In genomic region chr14:62209287-62209899, GRCh38 we compare ENCODE assay signal across 15 cellular contexts.
DNase-seq lines count a peak whose midpoint lies in the region; TF ChIP-seq lines count a peak whose summit lies in the region.
"Had no signal": no experiment of that assay in that cellular context is flagged by ENCODE, and none has a peak within 500 bp of the region (broad histone marks: within the 10 kb centered on the region; RNA-seq: fewer than 3 reads in every experiment).

No MANE protein-coding gene starts in this region.

- peaks cover 1 to 25% of the 10 kb centered on the region in 2 donors for H3K27me3 Mint-ChIP-seq in CD8-positive, alpha-beta memory T cell
- no peaks in the 10 kb centered on the region for H3K27me3 Mint-ChIP-seq in type B pancreatic cell

- no peak overlapping the region for H3K18ac ChIP-seq in mesenchymal stem cell (ENCODE audit: low read depth in 1 of 2, low read length in 2 of 2)

- H3K4me1 Mint-ChIP-seq in CD8-positive, alpha-beta memory T cell = no peaks in the 10 kb centered on the region
- H3K4me1 Mint-ChIP-seq in type B pancreatic cell (ENCODE audit: unreplicated experiment) = no peaks in the 10 kb centered on the region
- H3K4me1 Mint-ChIP-seq: activated naive CD4-positive, alpha-beta T cell treated with anti-CD3 and anti-CD28 coated beads, Interleukin-2, amount 50 U/mL, for 24 hours; CD4-positive, CD25-positive, alpha-beta regulatory T cell had no signal

- H2AK5ac ChIP-seq in mesenchymal stem cell (ENCODE audit: low read length, severe bottlenecking) = no peak overlapping the region

- peaks cover 0 to 2% (median 0%) of the 10 kb centered on the region in 3 donors for H3K36me3 Mint-ChIP-seq in CD8-positive, alpha-beta memory T cell
- no peaks in the 10 kb centered on the region for H3K36me3 Mint-ChIP-seq in type B pancreatic cell
- H3K36me3 Mint-ChIP-seq: CD4-positive, CD25-positive, alpha-beta regulatory T cell had no signal

- no peaks in the 10 kb centered on the region for H3K79me1 ChIP-seq in mesenchymal stem cell (replicated peaks; ENCODE audit: low read length, poor library complexity, severe bottlenecking)

- no peak overlapping the region for H2BK120ac ChIP-seq in mesenchymal stem cell (ENCODE audit: low read depth, low read length)

- no peak overlapping the region for H3K14ac ChIP-seq in mesenchymal stem cell (ENCODE audit: low read length in 2 of 2)

- H3K36me3 ChIP-seq in MG63 (no peaks in the 10 kb centered on the region), mesenchymal stem cell (ENCODE audit: control insufficient read depth in 1 of 2, insufficient read depth in 2 of 2, low read depth in 1 of 2, low read length in 2 of 2) (no peaks in the 10 kb centered on the region)
- no peaks in the 10 kb centered on the region for H3K36me3 ChIP-seq in CD8-positive, alpha-beta memory T cell (ENCODE audit: insufficient read depth, low read length)

- H2AFZ ChIP-seq in mesenchymal stem cell (ENCODE audit: low read depth, low read length) = no peak overlapping the region

- H3K9me3 Mint-ChIP-seq in CD8-positive, alpha-beta memory T cell = peaks cover 0 to 13% (median 11%) of the 10 kb centered on the region in 5 donors
- H3K9me3 Mint-ChIP-seq in type B pancreatic cell = peaks cover 13% of the 10 kb centered on the region

- CTCF ChIA-PET in CD8-positive, alpha-beta memory T cell (lab: Charles Lee) = no interaction called here

- DNase-seq in AG20443 (ENCODE audit: low spot score) = peak; percentile 30
- DNase-seq in MG63 = peak; percentile 13
- peak; percentile 16 for DNase-seq in dedifferentiated amniotic fluid mesenchymal stem cell (ENCODE audit: extremely low spot score)
- peak; percentile 75 for DNase-seq in mesenchymal stem cell
- no peak for DNase-seq in NCI-H2227 (lab: John Stamatoyannopoulos, UW; ENCODE audit: unreplicated experiment)
- DNase-seq in GM19238 (ENCODE audit: insufficient read length, low spot score) = no peak
- no peak for DNase-seq in CD8-positive, alpha-beta memory T cell
- DNase-seq in type B pancreatic cell (ENCODE audit: extremely low spot score, unreplicated experiment) = no peak
- DNase-seq: CD4-positive, CD25-positive, alpha-beta regulatory T cell; mucosa of descending colon; NCI-H2171; posterior cingulate gyrus; stimulated activated CD8-positive, alpha-beta memory T cell treated with anti-CD3 and anti-CD28 coated beads, Interleukin-4, amount 100 ng/mL, for 48 hours; trophoblast cell had no signal

- H3K4me1 ChIP-seq in mesenchymal stem cell (ENCODE audit: control insufficient read depth, insufficient read depth, low read depth, low read length) = no peaks in the 10 kb centered on the region
- no peaks in the 10 kb centered on the region for H3K4me1 ChIP-seq in CD8-positive, alpha-beta memory T cell (ENCODE audit: insufficient read depth, low read length)

- no peak overlapping the region for H3K4me3 Mint-ChIP-seq in CD8-positive, alpha-beta memory T cell
- H3K4me3 Mint-ChIP-seq in type B pancreatic cell = no peak overlapping the region
- H3K4me3 Mint-ChIP-seq: activated naive CD4-positive, alpha-beta T cell treated with anti-CD3 and anti-CD28 coated beads, Interleukin-2, amount 50 U/mL, for 24 hours; CD4-positive, CD25-positive, alpha-beta regulatory T cell had no signal

- H4K8ac ChIP-seq in mesenchymal stem cell (ENCODE audit: low read length) = no peak overlapping the region

- H3K23ac ChIP-seq in mesenchymal stem cell (ENCODE audit: low read length in 2 of 2) = no peak overlapping the region

- no peak overlapping the region for H3K27ac Mint-ChIP-seq in CD8-positive, alpha-beta memory T cell
- H3K27ac Mint-ChIP-seq in type B pancreatic cell = no peak overlapping the region
- H3K27ac Mint-ChIP-seq: activated naive CD4-positive, alpha-beta T cell treated with anti-CD3 and anti-CD28 coated beads, Interleukin-2, amount 50 U/mL, for 24 hours; CD4-positive, CD25-positive, alpha-beta regulatory T cell had no signal

- peak overlapping the region; percentile 37 for H3K9ac ChIP-seq in mesenchymal stem cell (ENCODE audit: low read length)

- no peak overlapping the region for H2BK5ac ChIP-seq in mesenchymal stem cell (ENCODE audit: low read depth, low read length, poor library complexity, severe bottlenecking)

- H4K91ac ChIP-seq in mesenchymal stem cell (ENCODE audit: low read length) = no peak overlapping the region

- no peak overlapping the region for H3K27ac ChIP-seq in mesenchymal stem cell (ENCODE audit: low read length, poor library complexity, severe bottlenecking)
- H3K27ac ChIP-seq in CD8-positive, alpha-beta memory T cell (ENCODE audit: low read depth, low read length) = no peak overlapping the region

- H3K4me3 ChIP-seq in MG63 (no peak overlapping the region), mesenchymal stem cell (ENCODE audit: insufficient read depth in 1 of 2, low read depth in 1 of 2, low read length in 2 of 2) (no peak overlapping the region)
- no peak overlapping the region for H3K4me3 ChIP-seq in CD8-positive, alpha-beta memory T cell (ENCODE audit: low read length)
- H3K4me3 ChIP-seq: mucosa of descending colon had no signal

- H3K9me3 ChIP-seq in MG63 = no peaks in the 10 kb centered on the region
- no peaks in the 10 kb centered on the region for H3K9me3 ChIP-seq in mesenchymal stem cell (ENCODE audit: control insufficient read depth, low read length)
- no peaks in the 10 kb centered on the region for H3K9me3 ChIP-seq in CD8-positive, alpha-beta memory T cell (ENCODE audit: low read length)
- H3K9me3 ChIP-seq: mucosa of descending colon had no signal

- H3K27me3 ChIP-seq in MG63 = no peaks in the 10 kb centered on the region
- no peaks in the 10 kb centered on the region for H3K27me3 ChIP-seq in mesenchymal stem cell (ENCODE audit: control insufficient read depth in 1 of 2, insufficient read depth in 1 of 2, low read length in 2 of 2)
- no peaks in the 10 kb centered on the region for H3K27me3 ChIP-seq in CD8-positive, alpha-beta memory T cell (ENCODE audit: insufficient read depth, low read length, poor library complexity, severe bottlenecking)

- H3K4ac ChIP-seq in mesenchymal stem cell (ENCODE audit: low read depth in 1 of 2, low read length in 2 of 2) = no peak overlapping the region

- POLR2A ChIA-PET in CD8-positive, alpha-beta memory T cell (lab: Charles Lee) = no interaction called here

- no peak overlapping the region for H2BK12ac ChIP-seq in mesenchymal stem cell (ENCODE audit: low read length in 2 of 2)

- WGBS in mesenchymal stem cell = 6% methylated on average over 2 of the region's 3 CpGs

- H2BK15ac ChIP-seq in mesenchymal stem cell (ENCODE audit: low read depth, poor library complexity, severe bottlenecking) = no peak overlapping the region

- H3K4me2 ChIP-seq in mesenchymal stem cell (ENCODE audit: low read length, poor library complexity, severe bottlenecking) = no peak overlapping the region

- no peak for TF ChIP-seq CTCF in type B pancreatic cell (conservative IDR thresholded peaks at IDR 0.05)

Comparison
In these comparisons a context has a peak if more than half of its experiments do, and no peak if none do; other contexts are left out.
1. DNase-seq: peak in AG20443 (single experiment), MG63 (single experiment), dedifferentiated amniotic fluid mesenchymal stem cell (single experiment) and mesenchymal stem cell (single experiment); none in NCI-H2227 (single experiment), GM19238 (single experiment), CD8-positive, alpha-beta memory T cell (0 of 5) and type B pancreatic cell (single experiment).